23 cellular contexts compared by ENCODE assay signal in the genomic region with DNA sequence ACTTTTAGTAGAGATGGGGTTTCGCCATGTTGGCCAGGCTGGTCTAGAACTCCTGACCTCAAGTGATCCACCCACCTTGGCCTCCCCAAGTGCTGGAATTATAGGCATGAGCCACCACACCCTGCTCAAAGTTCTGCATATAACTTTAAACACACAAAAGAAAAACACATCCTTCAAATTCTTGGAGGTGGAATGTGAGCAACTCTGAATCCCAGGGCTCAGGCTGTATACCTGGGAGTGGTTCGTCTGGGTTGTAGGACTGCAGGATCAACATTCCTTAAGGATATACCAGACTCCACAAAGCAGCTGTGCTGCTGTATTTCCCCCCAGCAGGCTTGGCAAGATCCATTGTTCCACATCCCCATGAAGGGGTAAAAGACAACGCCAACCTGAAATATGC. TPM values are rescaled to one million over a fixed set of nuclear protein-coding genes. Genes with fewer than 3 reads are reported as not detected.
DNase-seq lines count a peak whose midpoint lies in the region; ATAC-seq, FAIRE-seq and TF ChIP-seq lines count a peak whose summit lies in the region.
"Had no signal": no experiment of that assay in that cellular context is flagged by ENCODE, and none has a peak within 500 bp of the region (broad histone marks: within the 10 kb centered on the region; RNA-seq: fewer than 3 reads in every experiment).

No MANE protein-coding gene starts in this region.

- H3K27ac Mint-ChIP-seq in astrocyte (ENCODE audit: unreplicated experiment): peak overlapping the region; percentile 58
- H3K27ac Mint-ChIP-seq: activated CD4-positive, alpha-beta T cell treated with anti-CD3 and anti-CD28 coated beads for 36 hours; activated naive CD8-positive, alpha-beta T cell treated with anti-CD3 and anti-CD28 coated beads, Interleukin-2, amount 10 ng/mL, durations not matched to agents 7 days and 5 days; activated T-helper 17 cell treated with anti-CD3 and anti-CD28 coated beads, Interleukin-2, amount 50 U/mL, for 72 hours; stimulated activated naive CD8-positive, alpha-beta T cell treated with anti-CD3 and anti-CD28 coated beads, Interleukin-15, Interleukin-2, amounts not matched to agents 100 ng/mL and 50 ng/mL, for 24 hours had no signal

- peak; percentile 65 for DNase-seq in astrocyte (ENCODE audit: low read depth)
- DNase-seq in mesenchymal stem cell: no peak
- DNase-seq in small intestine: peak; percentile 57
- no peak for DNase-seq in DMS79 treated with DMSO at 0.1 percent for 48 hours (lab: John Stamatoyannopoulos, UW)
- no peak for DNase-seq in SHP77 treated with DMSO at 0.1 percent for 48 hours (lab: John Stamatoyannopoulos, UW)
- no peak for DNase-seq in EL
- DNase-seq: activated CD4-positive, alpha-beta T cell treated with anti-CD3 and anti-CD28 coated beads for 36 hours; activated naive CD8-positive, alpha-beta T cell treated with anti-CD3 and anti-CD28 coated beads, Interleukin-2, amount 10 ng/mL, durations not matched to agents 7 days and 5 days; BE2C; cortex of kidney; GDM1; H7; hippocampal formation; kidney; NCI-H146; NCI-H748 treated with DMSO at 0.1 percent for 48 hours had no signal

- no peak overlapping the region for H2BK120ac ChIP-seq in mesenchymal stem cell (ENCODE audit: low read depth, low read length)

- no peak for TF ChIP-seq RAD21 in Ishikawa (IDR thresholded peaks at IDR 0.05; ENCODE audit: low read depth)

- peaks cover 4% of the 10 kb centered on the region for H3K4me1 ChIP-seq in astrocyte (ENCODE audit: insufficient read depth, low read length)
- H3K4me1 ChIP-seq in mesenchymal stem cell (ENCODE audit: control insufficient read depth, insufficient read depth, low read depth, low read length): peaks cover 18% of the 10 kb centered on the region
- peaks cover 0 to 3% of the 10 kb centered on the region in 2 donors for H3K4me1 ChIP-seq in small intestine (ENCODE audit: control insufficient read depth in 2 of 2, insufficient read depth in 1 of 2, low read depth in 1 of 2, low read length in 1 of 2)

- TF ChIP-seq EP300 in Ishikawa (IDR thresholded peaks at IDR 0.05; ENCODE audit: borderline replicate concordance): no peak

- H2AFZ ChIP-seq in astrocyte (ENCODE audit: low read depth, low read length): no peak overlapping the region
- no peak overlapping the region for H2AFZ ChIP-seq in mesenchymal stem cell (ENCODE audit: low read depth, low read length)

- no peaks in the 10 kb centered on the region for H3K79me2 ChIP-seq in astrocyte (ENCODE audit: insufficient read depth, low read length)

- H3K4me1 Mint-ChIP-seq in astrocyte (ENCODE audit: low read depth, unreplicated experiment): peaks cover 12% of the 10 kb centered on the region

- no peak overlapping the region for H3K4me3 Mint-ChIP-seq in astrocyte (ENCODE audit: unreplicated experiment)
- H3K4me3 Mint-ChIP-seq: activated CD4-positive, alpha-beta T cell treated with anti-CD3 and anti-CD28 coated beads for 36 hours; activated naive CD8-positive, alpha-beta T cell treated with anti-CD3 and anti-CD28 coated beads, Interleukin-2, amount 10 ng/mL, durations not matched to agents 7 days and 5 days; activated T-helper 17 cell treated with anti-CD3 and anti-CD28 coated beads, Interleukin-2, amount 50 U/mL, for 72 hours; stimulated activated naive CD8-positive, alpha-beta T cell treated with anti-CD3 and anti-CD28 coated beads, Interleukin-15, Interleukin-2, amounts not matched to agents 100 ng/mL and 50 ng/mL, for 24 hours had no signal

- no peak overlapping the region for H3K4me3 ChIP-seq in astrocyte (ENCODE audit: insufficient read depth, low read depth, low read length)
- H3K4me3 ChIP-seq in mesenchymal stem cell (ENCODE audit: insufficient read depth in 1 of 2, low read depth in 1 of 2, low read length in 2 of 2): no peak overlapping the region
- no peak overlapping the region for H3K4me3 ChIP-seq in small intestine (ENCODE audit: low read depth in 1 of 2, low read length in 2 of 2)
- H3K4me3 ChIP-seq: right atrium auricular region, upper lobe of left lung had no signal

- no peak overlapping the region for H4K8ac ChIP-seq in mesenchymal stem cell (ENCODE audit: low read length)

- no peak overlapping the region for H3K4ac ChIP-seq in mesenchymal stem cell (ENCODE audit: low read depth in 1 of 2, low read length in 2 of 2)

- peak overlapping the region in 1 of 2 experiments; percentile 3 for H2BK12ac ChIP-seq in mesenchymal stem cell (ENCODE audit: low read length in 2 of 2)

- no peaks in the 10 kb centered on the region for H3K36me3 Mint-ChIP-seq in astrocyte (ENCODE audit: low read depth, unreplicated experiment)
- H3K36me3 Mint-ChIP-seq: activated naive CD8-positive, alpha-beta T cell treated with anti-CD3 and anti-CD28 coated beads, Interleukin-2, amount 10 ng/mL, durations not matched to agents 7 days and 5 days had no signal

- H3K9me3 Mint-ChIP-seq in astrocyte (ENCODE audit: unreplicated experiment): no peaks in the 10 kb centered on the region
- H3K9me3 Mint-ChIP-seq: activated naive CD8-positive, alpha-beta T cell treated with anti-CD3 and anti-CD28 coated beads, Interleukin-2, amount 10 ng/mL, durations not matched to agents 7 days and 5 days; activated T-helper 17 cell treated with anti-CD3 and anti-CD28 coated beads, Interleukin-2, amount 50 U/mL, for 72 hours; stimulated activated naive CD8-positive, alpha-beta T cell treated with anti-CD3 and anti-CD28 coated beads, Interleukin-15, Interleukin-2, amounts not matched to agents 100 ng/mL and 50 ng/mL, for 24 hours had no signal

- H3K23ac ChIP-seq in mesenchymal stem cell (ENCODE audit: low read length in 2 of 2): no peak overlapping the region

- no peaks in the 10 kb centered on the region for H4K20me1 ChIP-seq in astrocyte (ENCODE audit: insufficient read depth, low read length)

- H3K36me3 ChIP-seq in astrocyte (ENCODE audit: insufficient read depth, low read length): no peaks in the 10 kb centered on the region
- no peaks in the 10 kb centered on the region for H3K36me3 ChIP-seq in mesenchymal stem cell (ENCODE audit: control insufficient read depth in 1 of 2, insufficient read depth in 2 of 2, low read depth in 1 of 2, low read length in 2 of 2)
- no peaks in the 10 kb centered on the region for H3K36me3 ChIP-seq in small intestine (ENCODE audit: control insufficient read depth in 2 of 2, insufficient read depth in 2 of 2, low read length in 2 of 2)
- H3K36me3 ChIP-seq: BE2C, right atrium auricular region, upper lobe of left lung had no signal

- peak overlapping the region; percentile 10 for H3K4me2 ChIP-seq in astrocyte (ENCODE audit: low read length)
- H3K4me2 ChIP-seq in mesenchymal stem cell (ENCODE audit: low read length, poor library complexity, severe bottlenecking): no peak overlapping the region

- H3K79me1 ChIP-seq in mesenchymal stem cell (replicated peaks; ENCODE audit: low read length, poor library complexity, severe bottlenecking): no peaks in the 10 kb centered on the region

- H3K9me3 ChIP-seq in astrocyte (ENCODE audit: insufficient read depth, low read depth, low read length): no peaks in the 10 kb centered on the region
- H3K9me3 ChIP-seq in mesenchymal stem cell (ENCODE audit: control insufficient read depth, low read length): no peaks in the 10 kb centered on the region
- H3K9me3 ChIP-seq in small intestine (ENCODE audit: control insufficient read depth, low read depth): no peaks in the 10 kb centered on the region
- H3K9me3 ChIP-seq: BE2C, right atrium auricular region, upper lobe of left lung had no signal

- no peak overlapping the region for H3K9ac ChIP-seq in astrocyte (ENCODE audit: low read length)
- no peak overlapping the region for H3K9ac ChIP-seq in mesenchymal stem cell (ENCODE audit: low read length)

- peak overlapping the region; percentile 9 for H2BK5ac ChIP-seq in mesenchymal stem cell (ENCODE audit: low read depth, low read length, poor library complexity, severe bottlenecking)

- FAIRE-seq in astrocyte (lab: Jason Lieb, UNC) (no peak), small intestine (lab: Jason Lieb, UNC) (no peak)
- FAIRE-seq: GM19239, kidney had no signal

- ATAC-seq in GM21515 (IDR thresholded peaks at IDR 0.05; ENCODE audit: unreplicated experiment): no peak
- ATAC-seq: activated CD4-positive, alpha-beta T cell treated with anti-CD3 and anti-CD28 coated beads for 36 hours; activated T-helper 17 cell treated with anti-CD3 and anti-CD28 coated beads, Interleukin-2, amount 50 U/mL, for 72 hours had no signal

- H3K27me3 ChIP-seq in astrocyte (ENCODE audit: insufficient read depth, low read length): peaks cover 5% of the 10 kb centered on the region
- H3K27me3 ChIP-seq in mesenchymal stem cell (ENCODE audit: control insufficient read depth in 1 of 2, insufficient read depth in 1 of 2, low read length in 2 of 2): no peaks in the 10 kb centered on the region
- no peaks in the 10 kb centered on the region for H3K27me3 ChIP-seq in small intestine (ENCODE audit: control insufficient read depth in 2 of 2, insufficient read depth in 2 of 2, low read length in 2 of 2)
- H3K27me3 ChIP-seq: BE2C, right atrium auricular region, upper lobe of left lung had no signal

- no peak overlapping the region for H2BK15ac ChIP-seq in mesenchymal stem cell (ENCODE audit: low read depth, poor library complexity, severe bottlenecking)

- H3K14ac ChIP-seq in mesenchymal stem cell (ENCODE audit: low read length in 2 of 2): no peak overlapping the region

- no peak for TF ChIP-seq CTCF in astrocyte (IDR thresholded peaks at IDR 0.05; ENCODE audit: insufficient read depth, low read depth, low read length)

- 67% methylated on average over 3 of the region's 3 CpGs for WGBS in mesenchymal stem cell
- WGBS in small intestine, 3 donors: 47 to 62% (median 55%) methylated on average over 3 of the region's 3 CpGs

- no peak overlapping the region for H2AK5ac ChIP-seq in mesenchymal stem cell (ENCODE audit: low read length, severe bottlenecking)

- H3K27ac ChIP-seq in astrocyte (ENCODE audit: low read depth, low read length) (no peak overlapping the region), mesenchymal stem cell (ENCODE audit: low read length, poor library complexity, severe bottlenecking) (peak overlapping the region; percentile 84), small intestine (ENCODE audit: low read depth in 1 of 2, low read length in 1 of 2) (no peak overlapping the region)
- H3K27ac ChIP-seq: right atrium auricular region, upper lobe of left lung had no signal

- no peaks in the 10 kb centered on the region for H3K27me3 Mint-ChIP-seq in astrocyte (ENCODE audit: low read depth, unreplicated experiment)
- H3K27me3 Mint-ChIP-seq: activated T-helper 17 cell treated with anti-CD3 and anti-CD28 coated beads, Interleukin-2, amount 50 U/mL, for 72 hours had no signal

- no peak overlapping the region for H4K91ac ChIP-seq in mesenchymal stem cell (ENCODE audit: low read length)

- H3K18ac ChIP-seq in mesenchymal stem cell (ENCODE audit: low read depth in 1 of 2, low read length in 2 of 2): no peak overlapping the region

RNA-seq across cellular contexts. Expression of gene RPS3, which starts 12.4 kb away (rescaled TPM):
- 1,706 and 1,898 TPM in 2 replicates for total RNA-seq in astrocyte
- polyA plus RNA-seq in mesenchymal stem cell (2013, experiment 1 of 2): 4,029 TPM
- 4,151 TPM for polyA plus RNA-seq in mesenchymal stem cell (2013, experiment 2 of 2)
- 1,000 to 10,000 TPM; 1,492 to 4,274 (median 2,891) TPM for polyA plus RNA-seq in small intestine

RNA-seq across cellular contexts. Expression of gene ARRB1, which starts 35.5 kb away (rescaled TPM):
- 22.7 and 28.5 TPM in 2 replicates for total RNA-seq in astrocyte
- 65.2 TPM for polyA plus RNA-seq in mesenchymal stem cell (2013, experiment 1 of 2)
- polyA plus RNA-seq in mesenchymal stem cell (2013, experiment 2 of 2): 64.4 TPM
- 10 to 100 TPM; 20.0 to 41.5 (median 28.2) TPM for polyA plus RNA-seq in small intestine

RNA-seq across cellular contexts. Expression of gene KLHL35, which starts 46.1 kb away (rescaled TPM):
- total RNA-seq in astrocyte: 0.77 and 0.87 TPM in 2 replicates
- 0.26 TPM for polyA plus RNA-seq in mesenchymal stem cell (2013, experiment 1 of 2)
- polyA plus RNA-seq in mesenchymal stem cell (2013, experiment 2 of 2): 0.34 TPM
- under 1 TPM in 1 of 3 donors, not detected in 2; 0.81 TPM for polyA plus RNA-seq in small intestine

Comparison
In these comparisons a context has a peak if more than half of its experiments do, and no peak if none do; other contexts are left out.
1. DNase-seq: peak in astrocyte (single experiment) and small intestine (single experiment); none in mesenchymal stem cell (single experiment), DMS79 treated with DMSO at 0.1 percent for 48 hours (single experiment), SHP77 treated with DMSO at 0.1 percent for 48 hours (single experiment) and EL (single experiment).